In the genomic region with DNA sequence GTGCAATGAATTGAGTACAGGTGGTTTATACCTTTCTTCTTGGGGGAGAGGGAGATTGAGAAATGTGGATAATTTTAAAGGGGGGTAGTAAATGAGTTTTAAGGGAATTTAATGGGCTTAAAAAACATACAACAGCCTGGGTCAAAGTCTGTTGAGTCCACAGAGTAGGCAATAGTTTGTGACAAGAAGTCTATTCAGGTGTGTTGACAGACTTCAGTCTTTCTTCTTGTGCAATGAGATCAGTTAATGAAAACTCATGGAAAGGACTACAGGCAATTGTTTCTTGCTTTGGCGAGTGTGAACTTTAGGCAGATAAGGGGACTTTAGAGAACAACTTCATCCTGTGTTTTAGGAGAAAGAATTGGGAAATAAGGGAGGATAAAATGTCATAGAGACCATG, we compare ENCODE assay signal across 8 cellular contexts.
"Had no signal": no experiment of that assay in that cellular context is flagged by ENCODE, and none has a peak within 500 bp of the region (broad histone marks: within the 10 kb centered on the region; RNA-seq: fewer than 3 reads in every experiment).

No MANE protein-coding gene starts in this region.

- ATAC-seq: GM12878 had no signal

- DNase-seq: GDM1, GF-D8 had no signal

- H3K4me3 ChIP-seq: GM12878 had no signal

- FAIRE-seq: G401.6, GM12878, GM12891, GM12892, GM18507, GM19239 had no signal
